8 cellular contexts compared by ENCODE assay signal in the genomic region with DNA sequence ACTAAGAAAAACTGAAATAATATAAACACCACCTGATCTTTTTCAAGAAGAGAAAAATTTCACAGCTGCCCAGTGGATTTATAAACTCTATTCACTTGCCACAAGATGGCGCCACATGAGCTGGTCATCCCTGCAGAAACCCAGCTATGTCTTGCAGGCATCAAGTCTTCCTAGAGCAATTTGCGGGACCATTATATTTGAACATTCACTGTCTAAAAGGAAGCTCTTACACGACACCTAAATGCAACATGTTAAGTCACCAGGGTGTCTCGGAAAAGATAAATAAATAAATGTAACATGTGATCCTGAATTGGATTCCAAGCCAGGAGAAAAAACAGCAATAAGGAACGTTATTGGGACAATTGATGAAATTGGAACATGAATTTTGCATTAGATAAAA. TPM values are rescaled to one million over a fixed set of nuclear protein-coding genes. Genes with fewer than 3 reads are reported as not detected.
DNase-seq lines count a peak whose midpoint lies in the region; ATAC-seq and TF ChIP-seq lines count a peak whose summit lies in the region.

No MANE protein-coding gene starts in this region.

- no peak for ATAC-seq in GM21576 (IDR thresholded peaks at IDR 0.05; ENCODE audit: unreplicated experiment)

- no TSS peak for BruUV-seq in mammary epithelial cell (replicated peaks; lab: Mats Ljungman, UMichigan)

- no peak overlapping the region for H2AFZ ChIP-seq in mammary epithelial cell (ENCODE audit: low read depth, low read length)

- H3K9me3 ChIP-seq in mammary epithelial cell (replicated peaks; ENCODE audit: insufficient read depth, low read length) = no peaks in the 10 kb centered on the region

- TF ChIP-seq CTCF in 22Rv1 (IDR thresholded peaks at IDR 0.05) (peak; percentile 94), GM13976 (IDR thresholded peaks at IDR 0.05; ENCODE audit: borderline replicate concordance, control extremely low read depth, extremely low read depth, insufficient read depth, missing control alignments) (peak; percentile 52), WI38 (IDR thresholded peaks at IDR 0.05; ENCODE audit: low read depth, low read length) (peak; percentile 62), mammary epithelial cell (conservative IDR thresholded peaks at IDR 0.05 in 1 of 2, IDR thresholded peaks at IDR 0.05 in 1 of 2; ENCODE audit: extremely low read depth in 1 of 2, insufficient read depth in 1 of 2, low read depth in 1 of 2, low read length in 2 of 2) (peak; percentile 72 to 78)

- H4K20me1 ChIP-seq in mammary epithelial cell (ENCODE audit: insufficient read depth, low read length) = no peaks in the 10 kb centered on the region

- H3K36me3 ChIP-seq in mammary epithelial cell (ENCODE audit: insufficient read depth, low read length) = no peaks in the 10 kb centered on the region

- no peak overlapping the region for H3K27ac ChIP-seq in 22Rv1
- H3K27ac ChIP-seq in mammary epithelial cell (ENCODE audit: insufficient read depth, low read depth, low read length) = no peak overlapping the region

- dilution Hi-C loops in mammary epithelial cell (cut with HindIII; ENCODE audit: low sequenced_read_pairs) = no loop called here

- H3K79me2 ChIP-seq in mammary epithelial cell (ENCODE audit: insufficient read depth, low read length) = no peaks in the 10 kb centered on the region

- H3K4me2 ChIP-seq in mammary epithelial cell (ENCODE audit: insufficient read depth, low read depth, low read length) = no peak overlapping the region

- peak; percentile 90 for DNase-seq in GM13976 (ENCODE audit: low spot score)
- DNase-seq in NCI-H2227 (lab: John Stamatoyannopoulos, UW; ENCODE audit: unreplicated experiment) = peak; percentile 96
- peak; percentile 63 for DNase-seq in mammary epithelial cell
- peak; percentile 79 for DNase-seq in kidney tubule cell (ENCODE audit: low spot score)
- peak; percentile 71 to 79 for DNase-seq in stimulated activated CD4-positive, alpha-beta T cell treated with anti-CD3 and anti-CD28 coated beads, Interleukin-2, amount 100 ng/mL, for 48 hours

- no peak overlapping the region for H3K9ac ChIP-seq in mammary epithelial cell (ENCODE audit: insufficient read depth, low read length)

- intact Hi-C loops in mammary epithelial cell (cut with micrococcal nuclease) = loop anchor here (1.0 to 5.0 kb wide), 7 partner anchors 73 to 329 kb away; a partner anchor contains a TSS

- H3K4me3 ChIP-seq in WI38 (ENCODE audit: low read depth, low read length) (no peak overlapping the region), mammary epithelial cell (replicated peaks in 1 of 3; ENCODE audit: insufficient read depth in 1 of 3, low read depth in 2 of 3, low read length in 3 of 3) (no peak overlapping the region)

- in situ Hi-C loops in GM13976 (cut with MboI; ENCODE audit: low sequenced_read_pairs, unreplicated experiment) = loop anchor here (25.0 kb wide), 1 partner anchor 307 kb away; a partner anchor contains a TSS
- in situ Hi-C loops in mammary epithelial cell (cut with MboI; ENCODE audit: low sequenced_read_pairs in 2 of 2) = loop anchor here in 1 of 2 donors (25.0 kb wide), 1 partner anchor 307 kb away; a partner anchor contains a TSS

- CTCF ChIA-PET in mammary epithelial cell (lab: Charles Lee; ENCODE audit: low non-redundant PET) = interaction anchor here (0.6 to 1.2 kb wide), 3 partner anchors 132 to 417 kb away, joined by 7 to 15 read pairs (median 15); no protein-coding TSS in a partner anchor

- peaks cover 19% of the 10 kb centered on the region for H3K4me1 ChIP-seq in mammary epithelial cell (ENCODE audit: insufficient read depth, low read length)

- WGBS in mammary epithelial cell (ENCODE audit: low coverage, missing lambda C conversion rate) = 0% methylated on average over 5 of the region's 5 CpGs

- no peaks in the 10 kb centered on the region for H3K27me3 ChIP-seq in mammary epithelial cell (ENCODE audit: insufficient read depth, low read length)

RNA-seq across cellular contexts. Expression of a gene that starts 20.3 kb away (rescaled TPM):
- 100 to 1,000 TPM in 1 of 2 donors, 10 to 100 TPM in 1; 87.5 to 124 TPM for total RNA-seq in mammary epithelial cell
- polyA plus RNA-seq in mammary epithelial cell = 116 TPM
- 261 TPM for polyA minus RNA-seq in mammary epithelial cell

RNA-seq across cellular contexts. Expression of a gene that starts 42.8 kb away (rescaled TPM):
- total RNA-seq in mammary epithelial cell = 10 to 100 TPM; 19.9 to 20.3 TPM
- 22.7 TPM for polyA plus RNA-seq in mammary epithelial cell
- 35.1 TPM for polyA minus RNA-seq in mammary epithelial cell

RNA-seq across cellular contexts. Expression of a gene that starts 43.1 kb away (rescaled TPM):
- total RNA-seq in mammary epithelial cell = 100 to 1,000 TPM; 146 to 293 TPM
- 172 TPM for polyA plus RNA-seq in mammary epithelial cell
- 219 TPM for polyA minus RNA-seq in mammary epithelial cell
